Comparison of ENCODE assay signal across 1 cellular context in genomic region chr21:38793060-38793459, GRCh38.
TF ChIP-seq lines count a peak whose summit lies in the region.

No MANE protein-coding gene starts in this region.

TF ChIP-seq in H1, 55 proteins besides CTCF, POLR2A, EP300 and RAD21 (continued from another document):
- TF ChIP-seq RXRA (IDR thresholded peaks at IDR 0.05; ENCODE audit: insufficient read depth, low read depth, low read length) (no peak), USF2 (IDR thresholded peaks at IDR 0.05; ENCODE audit: low read length) (no peak), TAF7 (optimal IDR thresholded peaks at IDR 0.05; ENCODE audit: borderline replicate concordance, low read depth, low read length) (no peak), ASH2L (IDR thresholded peaks at IDR 0.05; ENCODE audit: low read length) (no peak), ZNF274 (IDR thresholded peaks at IDR 0.05; ENCODE audit: borderline replicate concordance, extremely low read depth, low read length) (no peak)
TF ChIP-seq in H1: peak in this region for 0.
